13 cellular contexts compared by ENCODE assay signal in genomic region chr15:94383706-94384105, GRCh38.
"Had no signal": no experiment of that assay in that cellular context is flagged by ENCODE, and none has a peak within 500 bp of the region (broad histone marks: within the 10 kb centered on the region; RNA-seq: fewer than 3 reads in every experiment).

No MANE protein-coding gene starts in this region.

- H3K27ac ChIP-seq: adrenal gland, right lobe of liver had no signal

- H3K9me3 ChIP-seq: adrenal gland, right lobe of liver had no signal

- H3K27me3 ChIP-seq: adrenal gland, right lobe of liver had no signal

- FAIRE-seq: TTC549 had no signal

- H3K36me3 ChIP-seq: adrenal gland, right lobe of liver had no signal

- H3K4me1 ChIP-seq: right lobe of liver had no signal

- ATAC-seq: left colon; natural killer cell treated with Interleukin-12 subunit alpha and Interleukin-12 subunit beta and Interleukin-15 and Interleukin-18, amount 100 ng/mL, for 72 hours; right lobe of liver had no signal

- H3K4me3 ChIP-seq: adrenal gland, right lobe of liver had no signal

- DNase-seq: activated CD4-positive, alpha-beta T cell treated with anti-CD3 and anti-CD28 coated beads, Interleukin-2, amount 50 U/mL, for 1 hour; activated naive CD4-positive, alpha-beta T cell treated with anti-CD3 and anti-CD28 coated beads, Interleukin-2, amount 50 U/mL, for 16 hours; activated T-cell treated with anti-CD3 and anti-CD28 coated beads for 4 hours; adrenal gland; erythroblast; glutamatergic neuron; left colon; nucleus accumbens; right lobe of liver; stimulated activated CD4-positive, alpha-beta T cell treated with anti-CD3 and anti-CD28 coated beads, Interleukin-1b, Interleukin-23, amount 100 ng/mL, for 48 hours; stimulated activated naive CD4-positive, alpha-beta T cell treated with Interleukin-2 at 50 U/mL for 16 hours had no signal
